Comparison of ENCODE assay signal across 8 cellular contexts in the genomic region with DNA sequence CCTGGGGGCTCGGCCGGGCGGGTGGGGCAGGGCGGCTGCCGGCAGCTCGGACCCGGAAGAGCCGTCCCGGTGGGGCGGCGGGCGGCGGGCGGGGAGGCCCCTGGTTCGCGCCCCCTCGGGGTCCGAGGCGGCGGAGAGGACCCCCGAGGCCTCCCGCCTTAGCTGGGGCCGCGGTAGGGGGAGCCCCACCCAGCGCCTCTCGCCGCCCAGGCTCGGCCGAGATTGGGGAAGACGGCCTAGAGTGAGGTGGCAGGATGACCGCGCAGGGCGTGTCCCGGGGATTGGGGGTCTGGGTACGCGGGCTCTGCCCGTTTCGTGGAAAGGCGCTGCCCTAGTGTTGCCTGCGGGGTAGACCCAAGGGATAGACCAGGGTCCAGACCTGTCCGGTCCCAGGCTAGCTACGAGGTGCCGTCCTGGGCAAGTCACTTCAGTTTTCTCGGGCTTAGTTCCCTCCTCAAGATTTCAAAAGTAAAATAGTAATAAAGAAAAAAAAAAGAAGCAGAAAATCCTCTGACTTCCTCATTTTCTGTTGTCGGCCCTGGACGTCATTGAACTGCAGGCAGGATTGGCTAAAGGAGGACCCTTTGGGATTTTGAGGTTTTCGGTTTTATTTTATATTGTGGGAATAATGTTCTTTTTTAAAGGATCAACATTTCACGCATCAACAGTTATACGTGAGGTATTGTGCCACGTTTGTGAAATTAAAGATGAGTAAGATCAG. TPM values are rescaled to one million over a fixed set of nuclear protein-coding genes. Genes with fewer than 3 reads are reported as not detected.
A peak's percentile ranks its signal among the peaks of the same experiment; 100 is the strongest.
DNase-seq lines count a peak whose midpoint lies in the region; ATAC-seq, FAIRE-seq and TF ChIP-seq lines count a peak whose summit lies in the region.

No MANE protein-coding gene starts in this region.

- DNase-seq in A549 (ENCODE audit: low read depth in 1 of 2, low spot score in 1 of 2) (peak; percentile 66 to 70), OCI-M1 (lab: John Stamatoyannopoulos, UW) (peak; percentile 77), fibroblast of the aortic adventitia (ENCODE audit: low read depth) (peak; percentile 51), neural crest cell (ENCODE audit: low read depth, low spot score) (peak; percentile 39), testis (peak; percentile 56)
- DNase-seq in activated T-helper 1 cell treated with anti-CD3 and anti-CD28 coated beads, Interleukin-12 subunit alpha, Interleukin-12 subunit beta, Interleukin-2, Interleukin-4 antibody, amounts not matched to agents 30 ng/mL and 10 ng/mL and 1 ng/mL, durations not matched to agents 14 hours and 24 hours and 36 hours (ENCODE audit: low spot score), result peak; percentile 61

- no peaks in the 10 kb centered on the region for H3K9me3 Mint-ChIP-seq in activated T-helper 1 cell treated with anti-CD3 and anti-CD28 coated beads, Interleukin-12 subunit alpha, Interleukin-12 subunit beta, Interleukin-2, Interleukin-4 antibody, amounts not matched to agents 30 ng/mL and 10 ng/mL and 1 ng/mL, durations not matched to agents 14 hours and 24 hours and 36 hours
- peaks cover 2% of the 10 kb centered on the region for H3K9me3 Mint-ChIP-seq in neural crest cell

- TF ChIP-seq POLR2A in A549 (IDR thresholded peaks at IDR 0.05; ENCODE audit: low read length) (no peak), testis (IDR thresholded peaks at IDR 0.05) (no peak)

- intact Hi-C loops in activated T-helper 1 cell treated with anti-CD3 and anti-CD28 coated beads, Interleukin-12 subunit alpha, Interleukin-12 subunit beta, Interleukin-2, Interleukin-4 antibody, amounts not matched to agents 30 ng/mL and 10 ng/mL and 1 ng/mL, durations not matched to agents 14 hours and 24 hours and 36 hours (cut with micrococcal nuclease), result loop anchor here (1.0 to 2.0 kb wide), 8 partner anchors 11 to 606 kb away; a partner anchor contains a TSS
- intact Hi-C loops in testis (cut with DNase I; ENCODE audit: low total_unique reads), result no loop called here

- CTCF ChIA-PET in A549 (lab: Yijun Ruan, JAX), result interaction anchor here (1.2 to 4.7 kb wide), 9 partner anchors 9 to 93 kb away, joined by 3 to 22 read pairs (median 7); no protein-coding TSS in a partner anchor

- no peak for TF ChIP-seq EP300 in A549 (IDR thresholded peaks at IDR 0.05)

- no peaks in the 10 kb centered on the region for H3K27me3 Mint-ChIP-seq in activated T-helper 1 cell treated with anti-CD3 and anti-CD28 coated beads, Interleukin-12 subunit alpha, Interleukin-12 subunit beta, Interleukin-2, Interleukin-4 antibody, amounts not matched to agents 30 ng/mL and 10 ng/mL and 1 ng/mL, durations not matched to agents 14 hours and 24 hours and 36 hours (ENCODE audit: insufficient read depth)
- no peaks in the 10 kb centered on the region for H3K27me3 Mint-ChIP-seq in neural crest cell (ENCODE audit: low read depth)

- H3K9me3 ChIP-seq in A549 (no peaks in the 10 kb centered on the region), testis (no peaks in the 10 kb centered on the region)

- WGBS in A549 (ENCODE audit: missing lambda C conversion rate), result under 1% methylated on average over 24 of the region's 50 CpGs
- WGBS in testis, 2 donors, result 0% methylated on average over 16 to 35 of the region's 50 CpGs

- peak overlapping the region; percentile 96 for H3K27ac Mint-ChIP-seq in activated T-helper 1 cell treated with anti-CD3 and anti-CD28 coated beads, Interleukin-12 subunit alpha, Interleukin-12 subunit beta, Interleukin-2, Interleukin-4 antibody, amounts not matched to agents 30 ng/mL and 10 ng/mL and 1 ng/mL, durations not matched to agents 14 hours and 24 hours and 36 hours
- H3K27ac Mint-ChIP-seq in neural crest cell (ENCODE audit: unreplicated experiment), result peak overlapping the region; percentile 22

- H3K4me3 Mint-ChIP-seq in activated T-helper 1 cell treated with anti-CD3 and anti-CD28 coated beads, Interleukin-12 subunit alpha, Interleukin-12 subunit beta, Interleukin-2, Interleukin-4 antibody, amounts not matched to agents 30 ng/mL and 10 ng/mL and 1 ng/mL, durations not matched to agents 14 hours and 24 hours and 36 hours, result peak overlapping the region; percentile 94
- peak overlapping the region; percentile 89 for H3K4me3 Mint-ChIP-seq in neural crest cell

- FAIRE-seq in A549 (lab: Jason Lieb, UNC), result no peak

- peak in 1 of 2 experiments; percentile 23; a peak in 1 of 5 replicates for TF ChIP-seq RAD21 in A549 (conservative IDR thresholded peaks at IDR 0.05 in 1 of 2, IDR thresholded peaks at IDR 0.05 in 1 of 2)

- TF ChIP-seq CTCF in A549 (IDR thresholded peaks at IDR 0.05) (no peak), fibroblast of the aortic adventitia (IDR thresholded peaks at IDR 0.05; ENCODE audit: insufficient read depth, low read length) (no peak), neural crest cell (conservative IDR thresholded peaks at IDR 0.05) (no peak), testis (IDR thresholded peaks at IDR 0.05) (no peak)

- H3K36me3 ChIP-seq in testis (ENCODE audit: low read depth, missing control alignments), result no peaks in the 10 kb centered on the region

- peak overlapping the region; percentile 92 for H3K4me2 ChIP-seq in A549

- peaks cover 10% of the 10 kb centered on the region; the same call in 2 of the 3 replicates for H3K4me1 ChIP-seq in A549
- H3K4me1 ChIP-seq in testis, result peaks cover 20% of the 10 kb centered on the region

- H3K4me1 Mint-ChIP-seq in activated T-helper 1 cell treated with anti-CD3 and anti-CD28 coated beads, Interleukin-12 subunit alpha, Interleukin-12 subunit beta, Interleukin-2, Interleukin-4 antibody, amounts not matched to agents 30 ng/mL and 10 ng/mL and 1 ng/mL, durations not matched to agents 14 hours and 24 hours and 36 hours (ENCODE audit: low read depth), result peaks cover 51% of the 10 kb centered on the region
- peaks cover 39% of the 10 kb centered on the region for H3K4me1 Mint-ChIP-seq in neural crest cell

- H3K4me3 ChIP-seq in A549 (peak overlapping the region; percentile 78), fibroblast of the aortic adventitia (ENCODE audit: low read depth, low read length) (peak overlapping the region; percentile 97), testis (peak overlapping the region; percentile 94 to 95)

- H3K27me3 ChIP-seq in testis, result no peaks in the 10 kb centered on the region

- peaks cover 29% of the 10 kb centered on the region for H3K36me3 Mint-ChIP-seq in activated T-helper 1 cell treated with anti-CD3 and anti-CD28 coated beads, Interleukin-12 subunit alpha, Interleukin-12 subunit beta, Interleukin-2, Interleukin-4 antibody, amounts not matched to agents 30 ng/mL and 10 ng/mL and 1 ng/mL, durations not matched to agents 14 hours and 24 hours and 36 hours (ENCODE audit: low read depth)
- H3K36me3 Mint-ChIP-seq in neural crest cell (ENCODE audit: low read depth), result peaks cover 3% of the 10 kb centered on the region

- POLR2A ChIA-PET in A549 (lab: Yijun Ruan, JAX), result interaction anchor here (0.6 to 2.2 kb wide), 31 partner anchors 8 to 606 kb away, joined by 3 to 52 read pairs (median 5); a partner anchor contains a TSS

- ATAC-seq in A549, result peak; percentile 71 to 75
- peak; percentile 32 for ATAC-seq in GM18870 (IDR thresholded peaks at IDR 0.05; ENCODE audit: unreplicated experiment)
- ATAC-seq in HG03103 (IDR thresholded peaks at IDR 0.05; ENCODE audit: low read depth, unreplicated experiment), result peak; percentile 32

- H3K27ac ChIP-seq in A549, result peak overlapping the region; percentile 93 to 95
- H3K27ac ChIP-seq in testis, result peak overlapping the region; percentile 73 to 95

TF ChIP-seq in A549, 52 proteins besides CTCF, POLR2A, EP300 and RAD21:
- TF ChIP-seq JUN (IDR thresholded peaks at IDR 0.05) (peak in 1 of 2 experiments; percentile 51; a peak in 3 of 5 replicates), FOSL2 (IDR thresholded peaks at IDR 0.05) (no peak), FOSL2 (CRISPR knock-in tag; IDR thresholded peaks at IDR 0.05) (0 out of 2 replicates have a peak, but pooled peaks have one; percentile 7), SMC3 (IDR thresholded peaks at IDR 0.05) (0 out of 3 replicates have a peak, but pooled peaks have one; percentile 17), EHMT2 (IDR thresholded peaks at IDR 0.05; ENCODE audit: low read depth) (no peak), PHF8 (IDR thresholded peaks at IDR 0.05; ENCODE audit: borderline replicate concordance, low read depth) (0 out of 2 replicates have a peak, but pooled peaks have one; percentile 45)
- TF ChIP-seq, protein P1, sequence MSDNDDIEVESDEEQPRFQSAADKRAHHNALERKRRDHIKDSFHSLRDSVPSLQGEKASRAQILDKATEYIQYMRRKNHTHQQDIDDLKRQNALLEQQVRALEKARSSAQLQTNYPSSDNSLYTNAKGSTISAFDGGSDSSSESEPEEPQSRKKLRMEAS (IDR thresholded peaks at IDR 0.05), result peak; percentile 10; the same call in 1 of the 2 replicates

RNA-seq across cellular contexts. Expression of a gene that starts 0.6 kb away (rescaled TPM):
- polyA plus RNA-seq in A549 (2011; rRNA removed) (168 and 181 TPM in 2 replicates), A549 (2017; fragmentation: RNase III; extraction: RNeasy Plus Mini Kit Qiagen cat#74134 plus additional on column Dnase treatment) (100 to 108 TPM (median 103 TPM) in 3 replicates), testis (ENCODE audit: insufficient read depth, low read depth, low replicate concordance) (44.4 TPM)
- 11.7 and 12.7 TPM in 2 replicates for polyA plus RNA-seq in A549 (2012; cell fraction: cytosol; rRNA removed)
- polyA plus RNA-seq in A549 (2012; cell fraction: nucleus; rRNA removed), result 96.3 and 155 TPM in 2 replicates
- 215 and 230 TPM in 2 replicates for polyA minus RNA-seq in A549 (2011; rRNA and poly(A)+ RNA removed)
- total RNA-seq in activated T-helper 1 cell treated with anti-CD3 and anti-CD28 coated beads, Interleukin-12 subunit alpha, Interleukin-12 subunit beta, Interleukin-2, Interleukin-4 antibody, amounts not matched to agents 30 ng/mL and 10 ng/mL and 1 ng/mL, durations not matched to agents 14 hours and 24 hours and 36 hours, result 144 and 149 TPM in 2 replicates
- total RNA-seq in fibroblast of the aortic adventitia (ENCODE audit: low replicate concordance) (164 and 289 TPM in 2 replicates), neural crest cell (46.1 and 49.2 TPM in 2 replicates), testis (100 to 1,000 TPM in 1 of 2 donors, 10 to 100 TPM in 1; 86.9 to 102 TPM)

RNA-seq across cellular contexts. Expression of a gene that starts 36.5 kb away (rescaled TPM):
- polyA plus RNA-seq in A549 (2011; rRNA removed), result 1.2 and 1.4 TPM in 2 replicates
- polyA plus RNA-seq in A549 (2012; cell fraction: cytosol; rRNA removed), result 0.41 and 0.43 TPM in 2 replicates
- polyA plus RNA-seq in A549 (2012; cell fraction: nucleus; rRNA removed), result 0.28 and 21.3 TPM in 2 replicates
- 0.94 to 1.3 TPM (median 1.2 TPM) in 3 replicates for polyA plus RNA-seq in A549 (2017; fragmentation: RNase III; extraction: RNeasy Plus Mini Kit Qiagen cat#74134 plus additional on column Dnase treatment)
- 0.87 and 1.4 TPM in 2 replicates for polyA minus RNA-seq in A549 (2011; rRNA and poly(A)+ RNA removed)
- 1.6 and 2.1 TPM in 2 replicates for total RNA-seq in activated T-helper 1 cell treated with anti-CD3 and anti-CD28 coated beads, Interleukin-12 subunit alpha, Interleukin-12 subunit beta, Interleukin-2, Interleukin-4 antibody, amounts not matched to agents 30 ng/mL and 10 ng/mL and 1 ng/mL, durations not matched to agents 14 hours and 24 hours and 36 hours
- 1.4 and 2.3 TPM in 2 replicates for total RNA-seq in fibroblast of the aortic adventitia (ENCODE audit: low replicate concordance)
- 5.9 and 6.2 TPM in 2 replicates for total RNA-seq in neural crest cell
- total RNA-seq in testis, result 1 to 10 TPM; 2.5 to 8.7 TPM
- polyA plus RNA-seq in testis (ENCODE audit: insufficient read depth, low read depth, low replicate concordance), result 5.6 TPM

Comparison
In these comparisons a context has a peak if more than half of its experiments do, and no peak if none do; other contexts are left out.
1. Peak in every context shown above with its lines: DNase-seq, ATAC-seq, H3K4me3 ChIP-seq and H3K27ac ChIP-seq.